In genomic region chr22:44335066-44335839, GRCh38 we compare ENCODE assay signal across 10 cellular contexts. TPM values are rescaled to one million over a fixed set of nuclear protein-coding genes. Genes with fewer than 3 reads are reported as not detected.
"Had no signal": no experiment of that assay in that cellular context is flagged by ENCODE, and none has a peak within 500 bp of the region (broad histone marks: within the 10 kb centered on the region; RNA-seq: fewer than 3 reads in every experiment).

No MANE protein-coding gene starts in this region.

- FAIRE-seq: H54 had no signal

- DNase-seq: GM23248, GOT3, H9, HCEC 1CT, HFFc6, KBM-7 had no signal

- H3K27ac ChIP-seq: GM23248, KMS-11 had no signal

- H3K9ac ChIP-seq: GM23248, KMS-11 had no signal

- H3K4me3 ChIP-seq: GM23248 had no signal

- H2AFZ ChIP-seq: GM23248 had no signal

- H3K4me2 ChIP-seq: KMS-11 had no signal

RNA-seq across cellular contexts. Expression of gene SHISAL1, which starts 22.5 kb away (rescaled TPM):
- total RNA-seq: HFFc6, HT-29 had no signal
- polyA plus RNA-seq: IgD-negative memory B cell had no signal
